ENCODE assay signal across 8 cellular contexts in the genomic region with DNA sequence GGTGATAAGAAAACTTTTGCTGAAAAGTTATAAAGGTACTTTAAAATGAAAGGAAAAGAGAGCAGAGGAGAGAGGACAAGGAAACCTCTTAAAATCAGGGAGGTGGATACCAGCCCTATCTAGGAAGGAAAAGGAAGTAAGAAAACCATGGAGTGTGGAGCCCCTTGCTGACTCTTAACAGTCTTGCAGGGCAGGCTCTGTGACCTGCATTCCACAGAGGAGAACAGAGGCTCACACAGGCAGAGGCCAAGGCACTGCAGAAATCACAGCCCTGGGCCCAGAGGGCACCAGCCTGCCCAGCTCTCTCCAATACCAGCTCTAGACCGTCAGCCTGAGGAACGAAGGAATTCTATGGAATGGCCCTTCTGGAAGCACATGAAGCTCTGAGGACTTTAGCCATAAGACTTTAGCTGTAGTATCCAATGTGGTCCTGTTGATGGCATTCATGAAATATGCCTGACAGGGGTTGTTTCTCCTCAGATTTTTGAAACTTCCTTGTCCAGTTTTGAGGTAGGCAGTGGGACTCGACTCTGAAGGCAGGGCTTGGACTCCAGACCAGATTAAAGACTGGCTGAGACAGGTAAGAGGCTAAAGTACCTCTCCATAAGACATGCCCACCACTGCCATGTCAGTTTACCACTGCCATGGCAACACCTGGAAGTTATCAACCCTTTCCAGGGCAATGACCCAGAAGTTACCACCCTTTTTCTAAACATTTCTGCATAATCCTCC.
DNase-seq lines count a peak whose midpoint lies in the region; ATAC-seq and TF ChIP-seq lines count a peak whose summit lies in the region.

No MANE protein-coding gene starts in this region.

- CTCF ChIA-PET in activated naive CD4-positive, alpha-beta T cell treated with anti-CD3 and anti-CD28 coated beads, Interleukin-2, amount 10 ng/mL, durations not matched to agents 7 days and 5 days (lab: Charles Lee), result interaction anchor here (0.7 kb wide), 1 partner anchor 9 kb away, joined by 3 read pairs; no protein-coding TSS in a partner anchor
- CTCF ChIA-PET in WTC11 (lab: Charles Lee), result no interaction called here

- H3K27me3 Mint-ChIP-seq in activated naive CD4-positive, alpha-beta T cell treated with anti-CD3 and anti-CD28 coated beads, Interleukin-2, amount 10 ng/mL, durations not matched to agents 7 days and 5 days, result peaks cover 25% of the 10 kb centered on the region
- H3K27me3 Mint-ChIP-seq in WTC11 (ENCODE audit: low read depth) (peaks cover 5% of the 10 kb centered on the region; the same call in 1 of the 2 replicates), progenitor cell of endocrine pancreas (peaks cover 9% of the 10 kb centered on the region)

- no peak for TF ChIP-seq CTCF in WTC11 (IDR thresholded peaks at IDR 0.05)
- peak; percentile 30 to 55 (median 46) for TF ChIP-seq CTCF in uterus (IDR thresholded peaks at IDR 0.05)
- TF ChIP-seq CTCF in progenitor cell of endocrine pancreas (IDR thresholded peaks at IDR 0.05; ENCODE audit: unreplicated experiment), result no peak

- H3K4me3 Mint-ChIP-seq in activated naive CD4-positive, alpha-beta T cell treated with anti-CD3 and anti-CD28 coated beads, Interleukin-2, amount 10 ng/mL, durations not matched to agents 7 days and 5 days, result no peak overlapping the region
- H3K4me3 Mint-ChIP-seq in WTC11 (no peak overlapping the region), progenitor cell of endocrine pancreas (ENCODE audit: low read depth) (no peak overlapping the region)

- no peaks in the 10 kb centered on the region for H3K4me1 ChIP-seq in right cardiac atrium (ENCODE audit: control insufficient read depth, insufficient read depth, low read length)
- H3K4me1 ChIP-seq in uterus, result no peaks in the 10 kb centered on the region

- H3K27ac ChIP-seq in right cardiac atrium (ENCODE audit: low read length) (no peak overlapping the region), uterus (no peak overlapping the region)

- no peak overlapping the region for H3K27ac Mint-ChIP-seq in activated naive CD4-positive, alpha-beta T cell treated with anti-CD3 and anti-CD28 coated beads, Interleukin-2, amount 10 ng/mL, durations not matched to agents 7 days and 5 days
- no peak overlapping the region for H3K27ac Mint-ChIP-seq in WTC11
- H3K27ac Mint-ChIP-seq in progenitor cell of endocrine pancreas, result no peak overlapping the region

- H3K4me1 Mint-ChIP-seq in activated naive CD4-positive, alpha-beta T cell treated with anti-CD3 and anti-CD28 coated beads, Interleukin-2, amount 10 ng/mL, durations not matched to agents 7 days and 5 days, result peaks cover 9% of the 10 kb centered on the region
- peaks cover 4% of the 10 kb centered on the region; the same call in 1 of the 2 replicates for H3K4me1 Mint-ChIP-seq in WTC11
- peaks cover 13% of the 10 kb centered on the region for H3K4me1 Mint-ChIP-seq in progenitor cell of endocrine pancreas (ENCODE audit: low read depth)

- no peaks in the 10 kb centered on the region for H3K27me3 ChIP-seq in right cardiac atrium (ENCODE audit: control insufficient read depth, insufficient read depth)
- no peaks in the 10 kb centered on the region for H3K27me3 ChIP-seq in uterus

- WGBS in right cardiac atrium, result 62% methylated on average over 3 of the region's 3 CpGs

- ATAC-seq in WTC11 (peak; percentile 52), right cardiac atrium (peak; percentile 92 to 97)

- H3K4me3 ChIP-seq in right cardiac atrium (ENCODE audit: low read length), result no peak overlapping the region
- H3K4me3 ChIP-seq in uterus, result no peak overlapping the region

- POLR2A ChIA-PET in WTC11 (lab: Charles Lee), result no interaction called here

- H3K36me3 Mint-ChIP-seq in activated naive CD4-positive, alpha-beta T cell treated with anti-CD3 and anti-CD28 coated beads, Interleukin-2, amount 10 ng/mL, durations not matched to agents 7 days and 5 days, result no peaks in the 10 kb centered on the region
- H3K36me3 Mint-ChIP-seq in WTC11 (peaks cover 18% of the 10 kb centered on the region), progenitor cell of endocrine pancreas (ENCODE audit: insufficient read depth) (peaks cover 4% of the 10 kb centered on the region)

- peak; percentile 32 for DNase-seq in activated naive CD4-positive, alpha-beta T cell treated with anti-CD3 and anti-CD28 coated beads, Interleukin-2, amount 10 ng/mL, durations not matched to agents 7 days and 5 days
- DNase-seq in activated naive CD4-positive, alpha-beta T cell treated with anti-CD3 and anti-CD28 coated beads, Interleukin-2, amount 50 U/mL, for 16 hours, result no peak
- no peak for DNase-seq in WTC11 (ENCODE audit: low spot score)
- peak in 1 of 3 donors; percentile 39 for DNase-seq in right cardiac atrium
- peak; percentile 26 to 33 for DNase-seq in uterus
- DNase-seq in progenitor cell of endocrine pancreas (ENCODE audit: low spot score, unreplicated experiment), result no peak
- no peak for DNase-seq in activated CD8-positive, alpha-beta memory T cell treated with anti-CD3 and anti-CD28 coated beads, Interleukin-2, amount 50 U/mL, for 48 hours
- no peak for DNase-seq in activated CD8-positive, alpha-beta memory T cell treated with anti-CD3 and anti-CD28 coated beads for 24 hours

- no peaks in the 10 kb centered on the region for H3K36me3 ChIP-seq in uterus

- no peak for TF ChIP-seq POLR2A in uterus (IDR thresholded peaks at IDR 0.05)

- no peaks in the 10 kb centered on the region for H3K9me3 Mint-ChIP-seq in activated naive CD4-positive, alpha-beta T cell treated with anti-CD3 and anti-CD28 coated beads, Interleukin-2, amount 10 ng/mL, durations not matched to agents 7 days and 5 days
- H3K9me3 Mint-ChIP-seq in WTC11, result peaks cover 10% of the 10 kb centered on the region
- H3K9me3 Mint-ChIP-seq in progenitor cell of endocrine pancreas (ENCODE audit: low read depth), result peaks cover 3% of the 10 kb centered on the region

- intact Hi-C loops in right cardiac atrium (cut with DNase I) (no loop called here), uterus (cut with DNase I; ENCODE audit: low total_unique reads) (no loop called here)

- H3K9me3 ChIP-seq in right cardiac atrium (ENCODE audit: control insufficient read depth, low read length) (no peaks in the 10 kb centered on the region), uterus (no peaks in the 10 kb centered on the region)

TF ChIP-seq in WTC11, 78 proteins besides CTCF, POLR2A, EP300 and RAD21:
- no peak for TF ChIP-seq FOXJ3 (CRISPR knock-in tag; IDR thresholded peaks at IDR 0.05; ENCODE audit: borderline replicate concordance)

Comparison
In these comparisons a context has a peak if more than half of its experiments do, and no peak if none do; other contexts are left out.
1. DNase-seq: peak in activated naive CD4-positive, alpha-beta T cell treated with anti-CD3 and anti-CD28 coated beads, Interleukin-2, amount 10 ng/mL, durations not matched to agents 7 days and 5 days (single experiment) and uterus (2 of 2); none in activated naive CD4-positive, alpha-beta T cell treated with anti-CD3 and anti-CD28 coated beads, Interleukin-2, amount 50 U/mL, for 16 hours (single experiment), WTC11 (single experiment), progenitor cell of endocrine pancreas (single experiment), activated CD8-positive, alpha-beta memory T cell treated with anti-CD3 and anti-CD28 coated beads, Interleukin-2, amount 50 U/mL, for 48 hours (single experiment) and activated CD8-positive, alpha-beta memory T cell treated with anti-CD3 and anti-CD28 coated beads for 24 hours (single experiment).
2. CTCF ChIP-seq: peak in uterus (4 of 4); none in WTC11 (single experiment) and progenitor cell of endocrine pancreas (single experiment).